1 cellular context compared by ENCODE assay signal in the genomic region with DNA sequence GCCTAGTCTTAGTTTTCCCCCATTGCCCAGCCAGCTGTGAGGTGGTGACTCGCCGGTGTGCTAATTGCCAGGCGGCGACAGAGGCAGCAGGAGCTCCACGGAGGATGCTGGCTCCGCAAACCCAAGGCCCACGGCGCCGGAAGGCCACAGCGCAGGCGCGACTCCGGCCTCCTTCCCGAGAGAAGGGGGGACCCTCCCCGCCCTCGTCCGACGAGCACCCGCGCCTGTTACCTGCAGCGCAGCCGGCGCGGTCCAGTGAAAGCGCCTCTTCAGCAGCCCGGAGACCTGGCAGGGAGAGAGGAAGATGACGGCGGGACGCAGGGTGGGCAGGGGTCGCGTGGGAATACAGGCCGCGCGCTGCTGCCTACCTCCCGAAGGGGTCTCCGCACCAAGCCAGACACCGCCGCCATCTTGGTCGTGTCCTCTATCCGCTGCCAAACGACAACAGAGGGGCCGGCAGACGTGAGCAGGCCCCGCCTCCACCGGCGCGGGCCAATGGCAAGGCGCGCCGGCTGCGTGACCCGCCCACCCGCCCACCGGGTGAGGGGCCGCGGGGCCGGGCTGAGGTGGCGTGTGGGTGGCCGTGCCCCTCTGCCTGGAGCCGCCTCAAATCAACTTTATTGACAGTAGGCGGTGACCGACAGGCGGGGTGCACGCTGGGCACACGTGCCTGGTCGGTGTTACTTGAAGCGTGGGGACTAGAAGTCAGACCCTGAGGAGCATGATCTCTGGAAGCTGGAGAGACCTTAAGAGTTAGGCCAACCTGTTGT.
A peak's percentile ranks its signal among the peaks of the same experiment; 100 is the strongest.
TF ChIP-seq lines count a peak whose summit lies in the region.

A gene (minus strand): TSS at position 433 of the 770 bp plus-strand sequence. CDS start 23 bp downstream, at position 410.

TF ChIP-seq in HepG2, 621 proteins besides CTCF, POLR2A, EP300 and RAD21 (continued from another document and continues in another):
- TF ChIP-seq, protein P1, sequence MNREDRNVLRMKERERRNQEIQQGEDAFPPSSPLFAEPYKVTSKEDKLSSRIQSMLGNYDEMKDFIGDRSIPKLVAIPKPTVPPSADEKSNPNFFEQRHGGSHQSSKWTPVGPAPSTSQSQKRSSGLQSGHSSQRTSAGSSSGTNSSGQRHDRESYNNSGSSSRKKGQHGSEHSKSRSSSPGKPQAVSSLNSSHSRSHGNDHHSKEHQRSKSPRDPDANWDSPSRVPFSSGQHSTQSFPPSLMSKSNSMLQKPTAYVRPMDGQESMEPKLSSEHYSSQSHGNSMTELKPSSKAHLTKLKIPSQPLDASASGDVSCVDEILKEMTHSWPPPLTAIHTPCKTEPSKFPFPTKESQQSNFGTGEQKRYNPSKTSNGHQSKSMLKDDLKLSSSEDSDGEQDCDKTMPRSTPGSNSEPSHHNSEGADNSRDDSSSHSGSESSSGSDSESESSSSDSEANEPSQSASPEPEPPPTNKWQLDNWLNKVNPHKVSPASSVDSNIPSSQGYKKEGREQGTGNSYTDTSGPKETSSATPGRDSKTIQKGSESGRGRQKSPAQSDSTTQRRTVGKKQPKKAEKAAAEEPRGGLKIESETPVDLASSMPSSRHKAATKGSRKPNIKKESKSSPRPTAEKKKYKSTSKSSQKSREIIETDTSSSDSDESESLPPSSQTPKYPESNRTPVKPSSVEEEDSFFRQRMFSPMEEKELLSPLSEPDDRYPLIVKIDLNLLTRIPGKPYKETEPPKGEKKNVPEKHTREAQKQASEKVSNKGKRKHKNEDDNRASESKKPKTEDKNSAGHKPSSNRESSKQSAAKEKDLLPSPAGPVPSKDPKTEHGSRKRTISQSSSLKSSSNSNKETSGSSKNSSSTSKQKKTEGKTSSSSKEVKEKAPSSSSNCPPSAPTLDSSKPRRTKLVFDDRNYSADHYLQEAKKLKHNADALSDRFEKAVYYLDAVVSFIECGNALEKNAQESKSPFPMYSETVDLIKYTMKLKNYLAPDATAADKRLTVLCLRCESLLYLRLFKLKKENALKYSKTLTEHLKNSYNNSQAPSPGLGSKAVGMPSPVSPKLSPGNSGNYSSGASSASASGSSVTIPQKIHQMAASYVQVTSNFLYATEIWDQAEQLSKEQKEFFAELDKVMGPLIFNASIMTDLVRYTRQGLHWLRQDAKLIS (CRISPR knock-in tag; IDR thresholded peaks at IDR 0.05), result no peak
- TF ChIP-seq, protein P2, sequence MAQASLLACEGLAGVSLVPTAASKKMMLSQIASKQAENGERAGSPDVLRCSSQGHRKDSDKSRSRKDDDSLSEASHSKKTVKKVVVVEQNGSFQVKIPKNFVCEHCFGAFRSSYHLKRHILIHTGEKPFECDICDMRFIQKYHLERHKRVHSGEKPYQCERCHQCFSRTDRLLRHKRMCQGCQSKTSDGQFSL (CRISPR knock-in tag; IDR thresholded peaks at IDR 0.05), result peak; percentile 40; the same call in 1 of the 2 replicates
- TF ChIP-seq ATM (IDR thresholded peaks at IDR 0.05; ENCODE audit: borderline replicate concordance), result no peak
- TF ChIP-seq ZNF225 (CRISPR knock-in tag; IDR thresholded peaks at IDR 0.05), result peak; percentile 96
- TF ChIP-seq MIER3 (CRISPR knock-in tag; IDR thresholded peaks at IDR 0.05; ENCODE audit: borderline replicate concordance), result peak; percentile 63; the same call in 1 of the 2 replicates
- TF ChIP-seq, protein P3, sequence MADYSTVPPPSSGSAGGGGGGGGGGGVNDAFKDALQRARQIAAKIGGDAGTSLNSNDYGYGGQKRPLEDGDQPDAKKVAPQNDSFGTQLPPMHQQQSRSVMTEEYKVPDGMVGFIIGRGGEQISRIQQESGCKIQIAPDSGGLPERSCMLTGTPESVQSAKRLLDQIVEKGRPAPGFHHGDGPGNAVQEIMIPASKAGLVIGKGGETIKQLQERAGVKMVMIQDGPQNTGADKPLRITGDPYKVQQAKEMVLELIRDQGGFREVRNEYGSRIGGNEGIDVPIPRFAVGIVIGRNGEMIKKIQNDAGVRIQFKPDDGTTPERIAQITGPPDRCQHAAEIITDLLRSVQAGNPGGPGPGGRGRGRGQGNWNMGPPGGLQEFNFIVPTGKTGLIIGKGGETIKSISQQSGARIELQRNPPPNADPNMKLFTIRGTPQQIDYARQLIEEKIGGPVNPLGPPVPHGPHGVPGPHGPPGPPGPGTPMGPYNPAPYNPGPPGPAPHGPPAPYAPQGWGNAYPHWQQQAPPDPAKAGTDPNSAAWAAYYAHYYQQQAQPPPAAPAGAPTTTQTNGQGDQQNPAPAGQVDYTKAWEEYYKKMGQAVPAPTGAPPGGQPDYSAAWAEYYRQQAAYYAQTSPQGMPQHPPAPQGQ (CRISPR knock-in tag; IDR thresholded peaks at IDR 0.05; ENCODE audit: borderline replicate concordance), result no peak; the same call in 1 of the 2 replicates
- TF ChIP-seq, protein P4, sequence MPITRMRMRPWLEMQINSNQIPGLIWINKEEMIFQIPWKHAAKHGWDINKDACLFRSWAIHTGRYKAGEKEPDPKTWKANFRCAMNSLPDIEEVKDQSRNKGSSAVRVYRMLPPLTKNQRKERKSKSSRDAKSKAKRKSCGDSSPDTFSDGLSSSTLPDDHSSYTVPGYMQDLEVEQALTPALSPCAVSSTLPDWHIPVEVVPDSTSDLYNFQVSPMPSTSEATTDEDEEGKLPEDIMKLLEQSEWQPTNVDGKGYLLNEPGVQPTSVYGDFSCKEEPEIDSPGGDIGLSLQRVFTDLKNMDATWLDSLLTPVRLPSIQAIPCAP (CRISPR knock-in tag; IDR thresholded peaks at IDR 0.05; ENCODE audit: low read depth), result no peak
- peak; percentile 89 for TF ChIP-seq ZNF160 (CRISPR knock-in tag; IDR thresholded peaks at IDR 0.05)
- TF ChIP-seq, protein P5, sequence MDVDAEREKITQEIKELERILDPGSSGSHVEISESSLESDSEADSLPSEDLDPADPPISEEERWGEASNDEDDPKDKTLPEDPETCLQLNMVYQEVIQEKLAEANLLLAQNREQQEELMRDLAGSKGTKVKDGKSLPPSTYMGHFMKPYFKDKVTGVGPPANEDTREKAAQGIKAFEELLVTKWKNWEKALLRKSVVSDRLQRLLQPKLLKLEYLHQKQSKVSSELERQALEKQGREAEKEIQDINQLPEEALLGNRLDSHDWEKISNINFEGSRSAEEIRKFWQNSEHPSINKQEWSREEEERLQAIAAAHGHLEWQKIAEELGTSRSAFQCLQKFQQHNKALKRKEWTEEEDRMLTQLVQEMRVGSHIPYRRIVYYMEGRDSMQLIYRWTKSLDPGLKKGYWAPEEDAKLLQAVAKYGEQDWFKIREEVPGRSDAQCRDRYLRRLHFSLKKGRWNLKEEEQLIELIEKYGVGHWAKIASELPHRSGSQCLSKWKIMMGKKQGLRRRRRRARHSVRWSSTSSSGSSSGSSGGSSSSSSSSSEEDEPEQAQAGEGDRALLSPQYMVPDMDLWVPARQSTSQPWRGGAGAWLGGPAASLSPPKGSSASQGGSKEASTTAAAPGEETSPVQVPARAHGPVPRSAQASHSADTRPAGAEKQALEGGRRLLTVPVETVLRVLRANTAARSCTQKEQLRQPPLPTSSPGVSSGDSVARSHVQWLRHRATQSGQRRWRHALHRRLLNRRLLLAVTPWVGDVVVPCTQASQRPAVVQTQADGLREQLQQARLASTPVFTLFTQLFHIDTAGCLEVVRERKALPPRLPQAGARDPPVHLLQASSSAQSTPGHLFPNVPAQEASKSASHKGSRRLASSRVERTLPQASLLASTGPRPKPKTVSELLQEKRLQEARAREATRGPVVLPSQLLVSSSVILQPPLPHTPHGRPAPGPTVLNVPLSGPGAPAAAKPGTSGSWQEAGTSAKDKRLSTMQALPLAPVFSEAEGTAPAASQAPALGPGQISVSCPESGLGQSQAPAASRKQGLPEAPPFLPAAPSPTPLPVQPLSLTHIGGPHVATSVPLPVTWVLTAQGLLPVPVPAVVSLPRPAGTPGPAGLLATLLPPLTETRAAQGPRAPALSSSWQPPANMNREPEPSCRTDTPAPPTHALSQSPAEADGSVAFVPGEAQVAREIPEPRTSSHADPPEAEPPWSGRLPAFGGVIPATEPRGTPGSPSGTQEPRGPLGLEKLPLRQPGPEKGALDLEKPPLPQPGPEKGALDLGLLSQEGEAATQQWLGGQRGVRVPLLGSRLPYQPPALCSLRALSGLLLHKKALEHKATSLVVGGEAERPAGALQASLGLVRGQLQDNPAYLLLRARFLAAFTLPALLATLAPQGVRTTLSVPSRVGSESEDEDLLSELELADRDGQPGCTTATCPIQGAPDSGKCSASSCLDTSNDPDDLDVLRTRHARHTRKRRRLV (CRISPR knock-in tag; IDR thresholded peaks at IDR 0.05), result peak; percentile 68
- TF ChIP-seq ZNF138 (CRISPR knock-in tag; IDR thresholded peaks at IDR 0.05; ENCODE audit: low read depth), result peak; percentile 96; the same call in 1 of the 2 replicates
- 0 out of 2 replicates have a peak, but pooled peaks have one; percentile 35 for TF ChIP-seq ZNF724P (CRISPR knock-in tag; IDR thresholded peaks at IDR 0.05; ENCODE audit: borderline replicate concordance)
- no peak for TF ChIP-seq ZNF432 (CRISPR knock-in tag; IDR thresholded peaks at IDR 0.05; ENCODE audit: borderline replicate concordance)
- TF ChIP-seq, protein P6, sequence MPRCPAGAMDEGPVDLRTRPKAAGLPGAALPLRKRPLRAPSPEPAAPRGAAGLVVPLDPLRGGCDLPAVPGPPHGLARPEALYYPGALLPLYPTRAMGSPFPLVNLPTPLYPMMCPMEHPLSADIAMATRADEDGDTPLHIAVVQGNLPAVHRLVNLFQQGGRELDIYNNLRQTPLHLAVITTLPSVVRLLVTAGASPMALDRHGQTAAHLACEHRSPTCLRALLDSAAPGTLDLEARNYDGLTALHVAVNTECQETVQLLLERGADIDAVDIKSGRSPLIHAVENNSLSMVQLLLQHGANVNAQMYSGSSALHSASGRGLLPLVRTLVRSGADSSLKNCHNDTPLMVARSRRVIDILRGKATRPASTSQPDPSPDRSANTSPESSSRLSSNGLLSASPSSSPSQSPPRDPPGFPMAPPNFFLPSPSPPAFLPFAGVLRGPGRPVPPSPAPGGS (CRISPR knock-in tag; IDR thresholded peaks at IDR 0.05), result peak; percentile 74; the same call in 1 of the 2 replicates
- TF ChIP-seq, protein P7, sequence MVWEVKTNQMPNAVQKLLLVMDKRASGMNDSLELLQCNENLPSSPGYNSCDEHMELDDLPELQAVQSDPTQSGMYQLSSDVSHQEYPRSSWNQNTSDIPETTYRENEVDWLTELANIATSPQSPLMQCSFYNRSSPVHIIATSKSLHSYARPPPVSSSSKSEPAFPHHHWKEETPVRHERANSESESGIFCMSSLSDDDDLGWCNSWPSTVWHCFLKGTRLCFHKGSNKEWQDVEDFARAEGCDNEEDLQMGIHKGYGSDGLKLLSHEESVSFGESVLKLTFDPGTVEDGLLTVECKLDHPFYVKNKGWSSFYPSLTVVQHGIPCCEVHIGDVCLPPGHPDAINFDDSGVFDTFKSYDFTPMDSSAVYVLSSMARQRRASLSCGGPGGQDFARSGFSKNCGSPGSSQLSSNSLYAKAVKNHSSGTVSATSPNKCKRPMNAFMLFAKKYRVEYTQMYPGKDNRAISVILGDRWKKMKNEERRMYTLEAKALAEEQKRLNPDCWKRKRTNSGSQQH (CRISPR knock-in tag; IDR thresholded peaks at IDR 0.05; ENCODE audit: low read depth), result peak; percentile 88
- TF ChIP-seq, protein P8, sequence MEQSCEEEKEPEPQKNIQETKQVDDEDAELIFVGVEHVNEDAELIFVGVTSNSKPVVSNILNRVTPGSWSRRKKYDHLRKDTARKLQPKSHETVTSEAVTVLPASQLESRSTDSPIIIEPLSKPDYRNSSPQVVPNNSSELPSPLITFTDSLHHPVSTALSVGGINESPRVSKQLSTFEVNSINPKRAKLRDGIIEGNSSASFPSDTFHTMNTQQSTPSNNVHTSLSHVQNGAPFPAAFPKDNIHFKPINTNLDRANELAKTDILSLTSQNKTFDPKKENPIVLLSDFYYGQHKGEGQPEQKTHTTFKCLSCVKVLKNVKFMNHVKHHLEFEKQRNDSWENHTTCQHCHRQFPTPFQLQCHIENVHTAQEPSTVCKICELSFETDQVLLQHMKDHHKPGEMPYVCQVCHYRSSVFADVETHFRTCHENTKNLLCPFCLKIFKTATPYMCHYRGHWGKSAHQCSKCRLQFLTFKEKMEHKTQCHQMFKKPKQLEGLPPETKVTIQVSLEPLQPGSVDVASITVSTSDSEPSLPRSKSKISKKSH (CRISPR knock-in tag; IDR thresholded peaks at IDR 0.05; ENCODE audit: borderline replicate concordance), result peak; percentile 86; the same call in 1 of the 2 replicates
- peak; percentile 98 for TF ChIP-seq TOPORS (CRISPR knock-in tag; IDR thresholded peaks at IDR 0.05)
- TF ChIP-seq, protein P9, sequence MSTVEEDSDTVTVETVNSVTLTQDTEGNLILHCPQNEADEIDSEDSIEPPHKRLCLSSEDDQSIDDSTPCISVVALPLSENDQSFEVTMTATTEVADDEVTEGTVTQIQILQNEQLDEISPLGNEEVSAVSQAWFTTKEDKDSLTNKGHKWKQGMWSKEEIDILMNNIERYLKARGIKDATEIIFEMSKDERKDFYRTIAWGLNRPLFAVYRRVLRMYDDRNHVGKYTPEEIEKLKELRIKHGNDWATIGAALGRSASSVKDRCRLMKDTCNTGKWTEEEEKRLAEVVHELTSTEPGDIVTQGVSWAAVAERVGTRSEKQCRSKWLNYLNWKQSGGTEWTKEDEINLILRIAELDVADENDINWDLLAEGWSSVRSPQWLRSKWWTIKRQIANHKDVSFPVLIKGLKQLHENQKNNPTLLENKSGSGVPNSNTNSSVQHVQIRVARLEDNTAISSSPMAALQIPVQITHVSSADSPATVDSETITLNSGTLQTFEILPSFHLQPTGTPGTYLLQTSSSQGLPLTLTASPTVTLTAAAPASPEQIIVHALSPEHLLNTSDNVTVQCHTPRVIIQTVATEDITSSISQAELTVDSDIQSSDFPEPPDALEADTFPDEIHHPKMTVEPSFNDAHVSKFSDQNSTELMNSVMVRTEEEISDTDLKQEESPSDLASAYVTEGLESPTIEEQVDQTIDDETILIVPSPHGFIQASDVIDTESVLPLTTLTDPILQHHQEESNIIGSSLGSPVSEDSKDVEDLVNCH (CRISPR knock-in tag; IDR thresholded peaks at IDR 0.05), result 0 out of 2 replicates have a peak, but pooled peaks have one; percentile 6
- peak; percentile 79 for TF ChIP-seq ZNF451 (CRISPR knock-in tag; IDR thresholded peaks at IDR 0.05)
- TF ChIP-seq ZSCAN25 (CRISPR knock-in tag; IDR thresholded peaks at IDR 0.05), result no peak
- peak; percentile 29; the same call in 1 of the 2 replicates for TF ChIP-seq JUND (CRISPR knock-in tag; IDR thresholded peaks at IDR 0.05)
- no peak for TF ChIP-seq RFXANK (CRISPR knock-in tag; IDR thresholded peaks at IDR 0.05)
- no peak for TF ChIP-seq CBX2 (IDR thresholded peaks at IDR 0.05; ENCODE audit: low read depth, low read length)
- TF ChIP-seq CBX2 (CRISPR knock-in tag; IDR thresholded peaks at IDR 0.05; ENCODE audit: low read depth), result no peak
- peak; percentile 96 for TF ChIP-seq ZNF552 (CRISPR knock-in tag; IDR thresholded peaks at IDR 0.05; ENCODE audit: borderline replicate concordance)
- TF ChIP-seq, protein P10, sequence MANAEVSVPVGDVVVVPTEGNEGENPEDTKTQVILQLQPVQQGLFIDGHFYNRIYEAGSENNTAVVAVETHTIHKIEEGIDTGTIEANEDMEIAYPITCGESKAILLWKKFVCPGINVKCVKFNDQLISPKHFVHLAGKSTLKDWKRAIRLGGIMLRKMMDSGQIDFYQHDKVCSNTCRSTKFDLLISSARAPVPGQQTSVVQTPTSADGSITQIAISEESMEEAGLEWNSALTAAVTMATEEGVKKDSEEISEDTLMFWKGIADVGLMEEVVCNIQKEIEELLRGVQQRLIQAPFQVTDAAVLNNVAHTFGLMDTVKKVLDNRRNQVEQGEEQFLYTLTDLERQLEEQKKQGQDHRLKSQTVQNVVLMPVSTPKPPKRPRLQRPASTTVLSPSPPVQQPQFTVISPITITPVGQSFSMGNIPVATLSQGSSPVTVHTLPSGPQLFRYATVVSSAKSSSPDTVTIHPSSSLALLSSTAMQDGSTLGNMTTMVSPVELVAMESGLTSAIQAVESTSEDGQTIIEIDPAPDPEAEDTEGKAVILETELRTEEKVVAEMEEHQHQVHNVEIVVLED (CRISPR knock-in tag; IDR thresholded peaks at IDR 0.05; ENCODE audit: borderline replicate concordance), result peak; percentile 91
